Comparison of ENCODE assay signal across 22 cellular contexts in genomic region chrX:36198575-36198974, GRCh38.
DNase-seq lines count a peak whose midpoint lies in the region; ATAC-seq and TF ChIP-seq lines count a peak whose summit lies in the region.
"Had no signal": no experiment of that assay in that cellular context is flagged by ENCODE, and none has a peak within 500 bp of the region (broad histone marks: within the 10 kb centered on the region; RNA-seq: fewer than 3 reads in every experiment).

No MANE protein-coding gene starts in this region.

- peaks cover 5% of the 10 kb centered on the region for H3K9me3 Mint-ChIP-seq in WTC11
- H3K9me3 Mint-ChIP-seq in activated naive CD4-positive, alpha-beta T cell treated with anti-CD3 and anti-CD28 coated beads for 36 hours = no peaks in the 10 kb centered on the region
- H3K9me3 Mint-ChIP-seq: CD4-positive, alpha-beta T cell had no signal

- CTCF ChIA-PET in WTC11 (lab: Charles Lee) = no interaction called here
- CTCF ChIA-PET in activated naive CD4-positive, alpha-beta T cell treated with anti-CD3 and anti-CD28 coated beads for 36 hours (lab: Charles Lee) = no interaction called here

- H3K4me1 Mint-ChIP-seq in WTC11 = peaks cover 17% of the 10 kb centered on the region
- H3K4me1 Mint-ChIP-seq in activated naive CD4-positive, alpha-beta T cell treated with anti-CD3 and anti-CD28 coated beads for 36 hours (ENCODE audit: low read depth) = no peaks in the 10 kb centered on the region

- no peak overlapping the region for H3K4me3 ChIP-seq in HUES64 (ENCODE audit: low read length)
- no peak overlapping the region for H3K4me3 ChIP-seq in prostate gland
- H3K4me3 ChIP-seq: BLaER1, GM23248, K562, Peyer's patch, SJSA1 had no signal

- H3K36me3 ChIP-seq in HUES64 (ENCODE audit: insufficient read depth, low read length) (no peaks in the 10 kb centered on the region), prostate gland (no peaks in the 10 kb centered on the region)
- H3K36me3 ChIP-seq: BLaER1, Peyer's patch, SJSA1 had no signal

- H3K4me1 ChIP-seq in HUES64 (ENCODE audit: insufficient read depth, low read length) (peaks cover 3% of the 10 kb centered on the region; the same call in 1 of the 2 replicates), prostate gland (replicated peaks) (no peaks in the 10 kb centered on the region)
- H3K4me1 ChIP-seq: BLaER1, Peyer's patch, SJSA1 had no signal

- no peak overlapping the region for H3K4me3 Mint-ChIP-seq in WTC11
- H3K4me3 Mint-ChIP-seq in activated naive CD4-positive, alpha-beta T cell treated with anti-CD3 and anti-CD28 coated beads for 36 hours = no peak overlapping the region
- H3K4me3 Mint-ChIP-seq: CD4-positive, alpha-beta T cell had no signal

- TF ChIP-seq CTCF in WTC11 (IDR thresholded peaks at IDR 0.05) = no peak
- TF ChIP-seq CTCF in prostate gland (IDR thresholded peaks at IDR 0.05) = no peak

- H3K36me3 Mint-ChIP-seq in WTC11 = peaks cover 11% of the 10 kb centered on the region
- no peaks in the 10 kb centered on the region for H3K36me3 Mint-ChIP-seq in activated naive CD4-positive, alpha-beta T cell treated with anti-CD3 and anti-CD28 coated beads for 36 hours (ENCODE audit: low read depth)

- H3K27ac Mint-ChIP-seq in WTC11 = peak overlapping the region; percentile 60
- no peak overlapping the region for H3K27ac Mint-ChIP-seq in activated naive CD4-positive, alpha-beta T cell treated with anti-CD3 and anti-CD28 coated beads for 36 hours
- H3K27ac Mint-ChIP-seq: CD4-positive, alpha-beta T cell had no signal

- H3K27me3 ChIP-seq in HUES64 (ENCODE audit: insufficient read depth, low read length) (no peaks in the 10 kb centered on the region), prostate gland (replicated peaks; ENCODE audit: insufficient read depth) (no peaks in the 10 kb centered on the region)
- H3K27me3 ChIP-seq: Peyer's patch, SJSA1 had no signal

- intact Hi-C loops in prostate gland (cut with DNase I) = no loop called here
- intact Hi-C loops in activated naive CD4-positive, alpha-beta T cell treated with anti-CD3 and anti-CD28 coated beads for 36 hours (cut with micrococcal nuclease) = no loop called here

- no peak for TF ChIP-seq POLR2A in prostate gland (IDR thresholded peaks at IDR 0.05)

- H3K9ac ChIP-seq in HUES64 (ENCODE audit: low read depth, low read length) = no peak overlapping the region
- H3K9ac ChIP-seq: BLaER1, GM23248 had no signal

- ATAC-seq in WTC11 (peak; percentile 85), esophagus mucosa (peak; percentile 76)
- ATAC-seq: HepG2, K562, Right ventricle myocardium inferior had no signal

- POLR2A ChIA-PET in WTC11 (lab: Charles Lee) = no interaction called here

- DNase-seq in WTC11 (ENCODE audit: low spot score) (no peak), prostate gland (ENCODE audit: low spot score) (peak; percentile 11), SKM-1 treated with dmso at 0.1 percent for 144 hours (lab: John Stamatoyannopoulos, UW; ENCODE audit: unreplicated experiment) (no peak), NCI-H2107 (lab: John Stamatoyannopoulos, UW) (no peak)
- DNase-seq in activated naive CD4-positive, alpha-beta T cell treated with anti-CD3 and anti-CD28 coated beads for 36 hours = no peak
- DNase-seq: CD4-positive, alpha-beta T cell; COR-L47; DND-41; GM23248; NCI-H1092; NCI-H1436; NCI-H1930; NCI-H524 treated with DMSO at 0.1 percent for 48 hours; NCI-H82; Peyer's patch had no signal

- no peaks in the 10 kb centered on the region for H3K27me3 Mint-ChIP-seq in WTC11 (ENCODE audit: low read depth)
- no peaks in the 10 kb centered on the region for H3K27me3 Mint-ChIP-seq in activated naive CD4-positive, alpha-beta T cell treated with anti-CD3 and anti-CD28 coated beads for 36 hours (ENCODE audit: low read depth)
- H3K27me3 Mint-ChIP-seq: CD4-positive, alpha-beta T cell had no signal

- peak overlapping the region; percentile 72; the same call in 1 of the 2 replicates for H3K27ac ChIP-seq in HUES64 (ENCODE audit: low read depth, low read length)
- H3K27ac ChIP-seq in prostate gland = no peak overlapping the region
- H3K27ac ChIP-seq: BLaER1, GM23248, Peyer's patch, SJSA1 had no signal

- H3K9me3 ChIP-seq in HUES64 (ENCODE audit: insufficient read depth, low read depth, low read length) = no peaks in the 10 kb centered on the region
- no peaks in the 10 kb centered on the region for H3K9me3 ChIP-seq in prostate gland
- H3K9me3 ChIP-seq: BLaER1, Peyer's patch, SJSA1 had no signal

TF ChIP-seq in WTC11, 78 proteins besides CTCF, POLR2A, EP300 and RAD21:
- TF ChIP-seq SMAD4 (CRISPR knock-in tag; IDR thresholded peaks at IDR 0.05) (no peak), AFF4 (CRISPR knock-in tag; IDR thresholded peaks at IDR 0.05; ENCODE audit: borderline replicate concordance) (no peak)
